2 cellular contexts compared by ENCODE assay signal in the genomic region with DNA sequence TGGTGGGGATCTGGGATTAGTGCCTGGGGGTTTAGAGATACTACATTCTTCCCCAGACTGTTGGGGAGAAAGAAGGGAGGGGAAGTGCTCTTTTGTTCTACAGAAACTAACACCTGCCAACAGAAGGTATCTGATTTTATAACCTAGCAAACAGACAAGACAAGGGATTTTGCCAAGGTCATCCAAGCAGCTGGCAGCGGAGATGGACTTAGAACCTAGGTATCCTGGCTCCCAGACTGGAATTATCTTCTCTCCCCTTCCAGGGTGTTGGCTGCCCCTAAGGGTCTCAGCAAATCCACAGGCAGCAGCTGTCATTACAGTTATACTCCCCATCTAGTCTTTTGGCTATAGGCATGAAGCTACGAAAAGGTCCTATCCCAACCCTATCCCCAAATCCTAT.
TF ChIP-seq lines count a peak whose summit lies in the region.

No MANE protein-coding gene starts in this region.

TF ChIP-seq in IMR-90, 13 proteins besides CTCF, POLR2A, EP300 and RAD21 (continued from another document):
- TF ChIP-seq FOS (IDR thresholded peaks at IDR 0.05; ENCODE audit: low read depth, low read length) (no peak), RFX5 (IDR thresholded peaks at IDR 0.05; ENCODE audit: low read depth, low read length) (no peak), CEBPB (IDR thresholded peaks at IDR 0.05; ENCODE audit: low read depth, low read length) (no peak), CHD1 (IDR thresholded peaks at IDR 0.05; ENCODE audit: low read depth, low read length) (no peak), RCOR1 (IDR thresholded peaks at IDR 0.05; ENCODE audit: insufficient replicate concordance, low read length) (no peak), SMC3 (IDR thresholded peaks at IDR 0.05; ENCODE audit: low read depth, low read length) (no peak), MXI1 (IDR thresholded peaks at IDR 0.05; ENCODE audit: borderline replicate concordance, low read depth, low read length) (no peak), MAFK (IDR thresholded peaks at IDR 0.05; ENCODE audit: low read depth, low read length) (no peak)
- TF ChIP-seq, protein P1, sequence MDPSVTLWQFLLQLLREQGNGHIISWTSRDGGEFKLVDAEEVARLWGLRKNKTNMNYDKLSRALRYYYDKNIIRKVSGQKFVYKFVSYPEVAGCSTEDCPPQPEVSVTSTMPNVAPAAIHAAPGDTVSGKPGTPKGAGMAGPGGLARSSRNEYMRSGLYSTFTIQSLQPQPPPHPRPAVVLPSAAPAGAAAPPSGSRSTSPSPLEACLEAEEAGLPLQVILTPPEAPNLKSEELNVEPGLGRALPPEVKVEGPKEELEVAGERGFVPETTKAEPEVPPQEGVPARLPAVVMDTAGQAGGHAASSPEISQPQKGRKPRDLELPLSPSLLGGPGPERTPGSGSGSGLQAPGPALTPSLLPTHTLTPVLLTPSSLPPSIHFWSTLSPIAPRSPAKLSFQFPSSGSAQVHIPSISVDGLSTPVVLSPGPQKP (IDR thresholded peaks at IDR 0.05; ENCODE audit: borderline replicate concordance, low read depth, low read length), result no peak
- TF ChIP-seq, protein P2, sequence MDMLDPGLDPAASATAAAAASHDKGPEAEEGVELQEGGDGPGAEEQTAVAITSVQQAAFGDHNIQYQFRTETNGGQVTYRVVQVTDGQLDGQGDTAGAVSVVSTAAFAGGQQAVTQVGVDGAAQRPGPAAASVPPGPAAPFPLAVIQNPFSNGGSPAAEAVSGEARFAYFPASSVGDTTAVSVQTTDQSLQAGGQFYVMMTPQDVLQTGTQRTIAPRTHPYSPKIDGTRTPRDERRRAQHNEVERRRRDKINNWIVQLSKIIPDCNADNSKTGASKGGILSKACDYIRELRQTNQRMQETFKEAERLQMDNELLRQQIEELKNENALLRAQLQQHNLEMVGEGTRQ (IDR thresholded peaks at IDR 0.05; ENCODE audit: low read depth, low read length), result no peak

TF ChIP-seq in liver, 16 proteins besides CTCF, POLR2A, EP300 and RAD21:
- TF ChIP-seq, protein P3, sequence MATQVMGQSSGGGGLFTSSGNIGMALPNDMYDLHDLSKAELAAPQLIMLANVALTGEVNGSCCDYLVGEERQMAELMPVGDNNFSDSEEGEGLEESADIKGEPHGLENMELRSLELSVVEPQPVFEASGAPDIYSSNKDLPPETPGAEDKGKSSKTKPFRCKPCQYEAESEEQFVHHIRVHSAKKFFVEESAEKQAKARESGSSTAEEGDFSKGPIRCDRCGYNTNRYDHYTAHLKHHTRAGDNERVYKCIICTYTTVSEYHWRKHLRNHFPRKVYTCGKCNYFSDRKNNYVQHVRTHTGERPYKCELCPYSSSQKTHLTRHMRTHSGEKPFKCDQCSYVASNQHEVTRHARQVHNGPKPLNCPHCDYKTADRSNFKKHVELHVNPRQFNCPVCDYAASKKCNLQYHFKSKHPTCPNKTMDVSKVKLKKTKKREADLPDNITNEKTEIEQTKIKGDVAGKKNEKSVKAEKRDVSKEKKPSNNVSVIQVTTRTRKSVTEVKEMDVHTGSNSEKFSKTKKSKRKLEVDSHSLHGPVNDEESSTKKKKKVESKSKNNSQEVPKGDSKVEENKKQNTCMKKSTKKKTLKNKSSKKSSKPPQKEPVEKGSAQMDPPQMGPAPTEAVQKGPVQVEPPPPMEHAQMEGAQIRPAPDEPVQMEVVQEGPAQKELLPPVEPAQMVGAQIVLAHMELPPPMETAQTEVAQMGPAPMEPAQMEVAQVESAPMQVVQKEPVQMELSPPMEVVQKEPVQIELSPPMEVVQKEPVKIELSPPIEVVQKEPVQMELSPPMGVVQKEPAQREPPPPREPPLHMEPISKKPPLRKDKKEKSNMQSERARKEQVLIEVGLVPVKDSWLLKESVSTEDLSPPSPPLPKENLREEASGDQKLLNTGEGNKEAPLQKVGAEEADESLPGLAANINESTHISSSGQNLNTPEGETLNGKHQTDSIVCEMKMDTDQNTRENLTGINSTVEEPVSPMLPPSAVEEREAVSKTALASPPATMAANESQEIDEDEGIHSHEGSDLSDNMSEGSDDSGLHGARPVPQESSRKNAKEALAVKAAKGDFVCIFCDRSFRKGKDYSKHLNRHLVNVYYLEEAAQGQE (IDR thresholded peaks at IDR 0.05), result no peak
- no peak for TF ChIP-seq GABPA (IDR thresholded peaks at IDR 0.05 in 1 of 2, conservative IDR thresholded peaks at IDR 0.05 in 1 of 2)
- no peak for TF ChIP-seq FOXA2 (IDR thresholded peaks at IDR 0.05)
- TF ChIP-seq HNF4A (conservative IDR thresholded peaks at IDR 0.05), result peak; percentile 64 to 88
- no peak for TF ChIP-seq TAF1 (conservative IDR thresholded peaks at IDR 0.05)
- peak; percentile 40 for TF ChIP-seq HNF4G (IDR thresholded peaks at IDR 0.05)
- TF ChIP-seq SP1 (IDR thresholded peaks at IDR 0.05), result no peak
